ENCODE assay signal across 18 cellular contexts in the genomic region with DNA sequence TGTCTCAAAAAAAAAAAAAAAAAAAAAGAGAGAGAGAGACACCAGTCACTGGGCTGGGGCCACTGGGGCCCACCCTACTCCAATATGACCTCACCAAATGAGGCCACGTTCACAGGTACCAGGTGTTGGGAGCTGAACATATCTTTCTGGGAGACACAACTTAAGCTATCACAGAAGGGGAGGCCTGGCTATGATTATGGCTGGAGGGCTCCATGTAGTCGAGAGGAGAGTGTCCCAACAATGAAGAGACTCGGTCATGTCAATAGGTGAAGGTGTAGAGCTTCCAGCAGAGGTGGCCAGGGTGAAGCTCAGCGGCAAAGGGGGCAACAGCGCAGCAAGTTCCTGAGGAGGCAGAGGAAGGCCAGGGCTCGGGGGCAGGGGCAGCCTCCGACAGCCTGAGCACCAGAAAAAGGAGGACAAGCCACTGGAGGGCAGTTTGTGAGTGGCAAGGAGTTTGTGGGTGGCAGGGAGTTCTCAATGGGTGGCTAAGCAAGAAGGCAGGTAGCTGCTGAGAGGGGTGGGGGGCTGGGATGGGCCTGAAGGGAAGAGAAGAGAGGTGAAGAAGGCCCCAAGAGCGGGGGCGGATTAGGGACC. TPM values are rescaled to one million over a fixed set of nuclear protein-coding genes. Genes with fewer than 3 reads are reported as not detected.
A peak's percentile ranks its signal among the peaks of the same experiment; 100 is the strongest.
DNase-seq lines count a peak whose midpoint lies in the region; ATAC-seq, FAIRE-seq and TF ChIP-seq lines count a peak whose summit lies in the region.
"Had no signal": no experiment of that assay in that cellular context is flagged by ENCODE, and none has a peak within 500 bp of the region (broad histone marks: within the 10 kb centered on the region; RNA-seq: fewer than 3 reads in every experiment).

No MANE protein-coding gene starts in this region.

- H3K4me2 ChIP-seq in HCT116 (ENCODE audit: low read length) (peak overlapping the region; percentile 79), K562 (ENCODE audit: insufficient read depth, low read length) (no peak overlapping the region), neuronal stem cell (ENCODE audit: insufficient read depth, low read length, poor library complexity, severe bottlenecking) (no peak overlapping the region)

- H2BK120ac ChIP-seq in neuronal stem cell (ENCODE audit: low read depth, low read length) = no peak overlapping the region

- no peak for TF ChIP-seq CTCF in C4-2B (conservative IDR thresholded peaks at IDR 0.05)
- TF ChIP-seq CTCF in HCT116 (IDR thresholded peaks at IDR 0.05 in 2 of 3, conservative IDR thresholded peaks at IDR 0.05 in 1 of 3; ENCODE audit: borderline replicate concordance in 1 of 3, insufficient read depth in 1 of 3, low read depth in 2 of 3, low read length in 2 of 3) = no peak
- TF ChIP-seq CTCF in K562 (IDR thresholded peaks at IDR 0.05 in 2 of 3, conservative IDR thresholded peaks at IDR 0.05 in 1 of 3; ENCODE audit: insufficient read depth in 2 of 3, low read depth in 1 of 3, low read length in 3 of 3) = no peak

- peak overlapping the region; percentile 19 for H3K23ac ChIP-seq in neuronal stem cell (ENCODE audit: low read depth, low read length, poor library complexity)

- DNase-seq in HCT116 (ENCODE audit: low read depth, low spot score) (no peak), K562 (ENCODE audit: extremely low read depth in 1 of 4, low spot score in 3 of 4) (no peak), neuronal stem cell (ENCODE audit: low spot score) (no peak), A172 (ENCODE audit: low spot score) (no peak), NCI-H524 (lab: John Stamatoyannopoulos, UW) (no peak)
- DNase-seq: activated CD4-positive, alpha-beta T cell treated with anti-CD3 and anti-CD28 coated beads, Interleukin-2, amount 50 U/mL, for 48 hours; DMS153; H9; immature natural killer cell; NCI-H526; nephron progenitor cell had no signal

- peaks cover 8% of the 10 kb centered on the region for H3K9me1 ChIP-seq in K562 (ENCODE audit: control insufficient read depth, insufficient read depth, low read length)

- no peak overlapping the region for H3K14ac ChIP-seq in neuronal stem cell (ENCODE audit: low read length)

- no peak for TF ChIP-seq EP300 in K562 (IDR thresholded peaks at IDR 0.05; ENCODE audit: low read length)

- in situ Hi-C loops in K562 (cut with MboI) = no loop called here

- ATAC-seq in HCT116 (no peak), K562 (no peak), GM18520 (IDR thresholded peaks at IDR 0.05; ENCODE audit: unreplicated experiment) (no peak)

- peak overlapping the region; percentile 67 for H2AK5ac ChIP-seq in neuronal stem cell (ENCODE audit: low read depth, low read length)

- no peaks in the 10 kb centered on the region for H3K9me2 ChIP-seq in HCT116 (ENCODE audit: insufficient read depth)

- no peak overlapping the region for H4K8ac ChIP-seq in neuronal stem cell (ENCODE audit: low read depth, low read length)

- no peak overlapping the region for H2BK15ac ChIP-seq in neuronal stem cell (ENCODE audit: low read length)

- H3K4me1 ChIP-seq in HCT116 (ENCODE audit: control insufficient read depth in 1 of 2, insufficient read depth in 2 of 2, low read length in 2 of 2) = peaks cover 59 to 91% of the 10 kb centered on the region in 2 experiments
- H3K4me1 ChIP-seq in K562 (replicated peaks in 1 of 2; ENCODE audit: control insufficient read depth in 2 of 2, insufficient read depth in 2 of 2, low read length in 2 of 2) = peaks cover 59 to 64% of the 10 kb centered on the region in 2 experiments
- peaks cover 3 to 10% of the 10 kb centered on the region in 2 donors for H3K4me1 ChIP-seq in neuronal stem cell (ENCODE audit: control insufficient read depth in 2 of 2, insufficient read depth in 1 of 2, low read depth in 1 of 2, low read length in 2 of 2)

- POLR2A ChIA-PET in HCT116 (lab: Charles Lee) (interaction anchor here (1.0 to 6.0 kb wide), 9 partner anchors 7 to 120 kb away, joined by 3 to 59 read pairs (median 7); no protein-coding TSS in a partner anchor), K562 (lab: Yijun Ruan, JAX) (interaction anchor here (0.6 to 1.8 kb wide), 5 partner anchors 10 to 127 kb away, joined by 3 to 5 read pairs (median 4); no protein-coding TSS in a partner anchor)

- BruUV-seq in HCT116 (replicated peaks; lab: Mats Ljungman, UMichigan) (no TSS peak), K562 (replicated peaks; lab: Mats Ljungman, UMichigan) (no TSS peak)

- TF ChIP-seq POLR2A in HCT116 (IDR thresholded peaks at IDR 0.05; ENCODE audit: borderline replicate concordance, extremely low read depth, insufficient read depth, insufficient read length) (no peak), K562 (conservative IDR thresholded peaks at IDR 0.05) (no peak)

- FAIRE-seq in K562 (lab: Jason Lieb, UNC) = no peak

- H4K91ac ChIP-seq in neuronal stem cell (ENCODE audit: low read depth, low read length, poor library complexity) = no peak overlapping the region

- intact Hi-C loops in HCT116 (cut with micrococcal nuclease) (no loop called here), K562 (cut with micrococcal nuclease) (no loop called here)

- no peaks in the 10 kb centered on the region for H3K36me3 ChIP-seq in HCT116 (ENCODE audit: control insufficient read depth in 1 of 2, insufficient read depth in 2 of 2, low read length in 2 of 2)
- no peaks in the 10 kb centered on the region for H3K36me3 ChIP-seq in K562 (ENCODE audit: control insufficient read depth, insufficient read depth, low read length)
- no peaks in the 10 kb centered on the region for H3K36me3 ChIP-seq in neuronal stem cell (replicated peaks in 1 of 2; ENCODE audit: control insufficient read depth in 2 of 2, insufficient read depth in 2 of 2, low read length in 2 of 2)
- H3K36me3 ChIP-seq: BE2C, right atrium auricular region had no signal

- TF ChIP-seq RAD21 in HCT116 (IDR thresholded peaks at IDR 0.05; ENCODE audit: low read depth) (no peak), K562 (CRISPR knock-in tag; conservative IDR thresholded peaks at IDR 0.05 in 1 of 2, IDR thresholded peaks at IDR 0.05 in 1 of 2) (no peak)

- no peak overlapping the region for H2BK5ac ChIP-seq in neuronal stem cell (ENCODE audit: low read length)

- H4K20me1 ChIP-seq in HCT116 (ENCODE audit: insufficient read depth) = no peaks in the 10 kb centered on the region
- no peaks in the 10 kb centered on the region for H4K20me1 ChIP-seq in K562 (replicated peaks; ENCODE audit: control insufficient read depth, insufficient read depth, low read length)

- 79% methylated on average over 9 of the region's 9 CpGs for WGBS in K562 (ENCODE audit: insufficient coverage, low coverage, missing lambda C conversion rate)
- no CpG with 5 or more reads among the region's 9 CpGs for WGBS in neuronal stem cell (ENCODE audit: extremely low coverage in 2 of 2, insufficient read length in 2 of 2, insufficient replicate concordance in 1 of 2), 2 donors

- H3K79me1 ChIP-seq in neuronal stem cell (ENCODE audit: low read depth, low read length) = no peaks in the 10 kb centered on the region

- peak overlapping the region; percentile 72; the same call in 1 of the 2 replicates for H3K27ac ChIP-seq in C4-2B
- H3K27ac ChIP-seq in HCT116 (ENCODE audit: low read depth, low read length) = peak overlapping the region; percentile 96
- peak overlapping the region; percentile 95; the same call in 2 of the 3 replicates for H3K27ac ChIP-seq in K562 (ENCODE audit: extremely low read depth, low read depth, low read length)
- no peak overlapping the region for H3K27ac ChIP-seq in neuronal stem cell (replicated peaks; ENCODE audit: low read length)

- no peaks in the 10 kb centered on the region for H3K79me2 ChIP-seq in HCT116 (ENCODE audit: insufficient read depth, low read length)
- no peaks in the 10 kb centered on the region for H3K79me2 ChIP-seq in K562 (ENCODE audit: control insufficient read depth, insufficient read depth, low read length)

- RAD21 ChIA-PET in HCT116 (lab: Charles Lee; ENCODE audit: low non-redundant PET in 1 of 2, low total read pairs in 2 of 2, uncharacterized antibody in 2 of 2, unreplicated experiment in 2 of 2) = interaction anchor here (0.5 to 1.7 kb wide), 4 partner anchors 16 to 32 kb away, joined by 3 to 7 read pairs (median 4); no protein-coding TSS in a partner anchor

- H3K18ac ChIP-seq in neuronal stem cell (ENCODE audit: low read length) = peak overlapping the region; percentile 41

- H3K9ac ChIP-seq in HCT116 (ENCODE audit: low read length) = peak overlapping the region; percentile 52
- H3K9ac ChIP-seq in K562 (ENCODE audit: insufficient read depth in 1 of 2, low read depth in 2 of 2, low read length in 2 of 2) = peak overlapping the region; percentile 58 to 75; a peak in 2 of 4 replicates
- H3K9ac ChIP-seq in neuronal stem cell (ENCODE audit: low read depth, low read length, poor library complexity) = no peak overlapping the region

- H3K27me3 ChIP-seq in HCT116 (ENCODE audit: insufficient read depth, low read length) = no peaks in the 10 kb centered on the region
- no peaks in the 10 kb centered on the region; a peak in 1 of 5 replicates for H3K27me3 ChIP-seq in K562 (ENCODE audit: control insufficient read depth in 2 of 2, insufficient read depth in 2 of 2, low read length in 2 of 2)
- H3K27me3 ChIP-seq in neuronal stem cell (ENCODE audit: control insufficient read depth in 3 of 3, insufficient read depth in 3 of 3, low read depth in 1 of 3, low read length in 3 of 3) = peaks cover 0 to 12% (median 0%) of the 10 kb centered on the region in 3 experiments
- H3K27me3 ChIP-seq: BE2C, body of pancreas, right atrium auricular region had no signal

- H2AFZ ChIP-seq in HCT116 (ENCODE audit: low read depth, low read length, poor library complexity, severe bottlenecking) (no peak overlapping the region), K562 (ENCODE audit: low read depth, low read length) (peak overlapping the region; percentile 81), neuronal stem cell (ENCODE audit: low read length) (no peak overlapping the region)

- H3K4me3 ChIP-seq in HCT116 (replicated peaks in 1 of 2; ENCODE audit: low read depth in 1 of 2, low read length in 2 of 2) (no peak overlapping the region), K562 (no peak overlapping the region), neuronal stem cell (ENCODE audit: low read length in 2 of 2) (no peak overlapping the region)
- H3K4me3 ChIP-seq: body of pancreas, coronary artery, right atrium auricular region had no signal

- CTCF ChIA-PET in HCT116 (lab: Charles Lee) (interaction anchor here (1.0 to 1.8 kb wide), 3 partner anchors 12 to 32 kb away, joined by 3 to 5 read pairs (median 4); no protein-coding TSS in a partner anchor), K562 (lab: Yijun Ruan, JAX; ENCODE audit: low intra/inter-chr PET ratio) (no interaction called here)

- no peak overlapping the region for H3K4ac ChIP-seq in neuronal stem cell (ENCODE audit: low read length)

- H2BK12ac ChIP-seq in neuronal stem cell (ENCODE audit: low read length) = peak overlapping the region; percentile 52

- H3K9me3 ChIP-seq in HCT116 (ENCODE audit: control insufficient read depth in 1 of 2, insufficient read depth in 1 of 2, low read depth in 1 of 2, low read length in 2 of 2) (no peaks in the 10 kb centered on the region), K562 (replicated peaks; ENCODE audit: control insufficient read depth, insufficient read depth, low read depth, low read length) (no peaks in the 10 kb centered on the region), neuronal stem cell (replicated peaks in 1 of 2; ENCODE audit: control insufficient read depth in 2 of 2, insufficient read depth in 1 of 2, low read depth in 1 of 2, low read length in 2 of 2) (no peaks in the 10 kb centered on the region)
- H3K9me3 ChIP-seq: BE2C, body of pancreas, right atrium auricular region had no signal

RNA-seq across cellular contexts. Expression of gene ABCC3, which starts 28.0 kb away (rescaled TPM):
- total RNA-seq in HCT116 (2021; ENCODE audit: unreplicated experiment) (66.2 TPM), K562 (2014; rRNA removed) (not detected in 2 replicates), K562 (2014; rRNA removed; fragmentation: Illumina TruSeq; extraction: Trizol) (not detected in 2 replicates), K562 (2015; rRNA removed; fragmentation: Illumina TruSeq; extraction: Trizol) (not detected in 2 replicates), K562 (2021) (0.34 and 1.6 TPM in 2 replicates)
- 40.1 and 55.8 TPM in 2 replicates for polyA plus RNA-seq in HCT116 (2012)
- total RNA-seq in K562 (2011; cell fraction: chromatin; rRNA removed; ENCODE audit: low replicate concordance) = 2.3 and 7.3 TPM in 2 replicates
- 3.3 and 3.7 TPM in 2 replicates for total RNA-seq in K562 (2011; cell fraction: nucleolus; rRNA removed)
- 2.0 and 2.1 TPM in 2 replicates for total RNA-seq in K562 (2011; cell fraction: nucleoplasm; rRNA removed)
- polyA plus RNA-seq in K562 (2011; rRNA removed) (0.78 and 0.93 TPM in 2 replicates), K562 (2014; fragmentation: Illumina TruSeq; extraction: Trizol) (not detected in 2 replicates), K562 (2014; fragmentation: Nextera tagmentation; extraction: Ambion mirVana) (under 1 TPM in 1 of 2 experiments, not detected in 1; 0.03 TPM), K562 (2014; rRNA removed) (0.07 TPM in 1 of 2 replicates, not detected in the other)
- polyA plus RNA-seq in K562 (2011; cell fraction: cytosol; rRNA removed) = 0.27 and 0.51 TPM in 2 replicates
- polyA plus RNA-seq in K562 (2011; cell fraction: nucleus; rRNA removed) = 2.6 and 6.0 TPM in 2 replicates
- 0.31 and 0.44 TPM in 2 replicates for polyA plus RNA-seq in K562 (2012)
- 0.35 and 0.45 TPM in 2 replicates for polyA minus RNA-seq in K562 (2011; rRNA and poly(A)+ RNA removed)
- polyA minus RNA-seq in K562 (2011; cell fraction: cytosol; rRNA and poly(A)+ RNA removed) = 1.4 and 2.1 TPM in 2 replicates
- 1.4 and 2.3 TPM in 2 replicates for polyA minus RNA-seq in K562 (2011; cell fraction: nucleus; rRNA and poly(A)+ RNA removed)
- polyA plus RNA-seq in neuronal stem cell (2013, experiment 1 of 2) = 0.26 TPM
- polyA plus RNA-seq in neuronal stem cell (2013, experiment 2 of 2) = 0.22 TPM
- total RNA-seq in A172 (2014; rRNA removed; shearing (Covaris generic)) = 28.1 and 35.0 TPM in 2 replicates
- total RNA-seq: OCI-LY7 had no signal

RNA-seq across cellular contexts. Expression of gene ANKRD40, which starts 45.0 kb away (rescaled TPM):
- total RNA-seq in HCT116 (2021; ENCODE audit: unreplicated experiment) = 72.0 TPM
- 20.0 and 26.1 TPM in 2 replicates for polyA plus RNA-seq in HCT116 (2012)
- 24.0 and 50.0 TPM in 2 replicates for total RNA-seq in K562 (2011; cell fraction: chromatin; rRNA removed; ENCODE audit: low replicate concordance)
- total RNA-seq in K562 (2011; cell fraction: nucleolus; rRNA removed) = 13.9 and 14.3 TPM in 2 replicates
- total RNA-seq in K562 (2011; cell fraction: nucleoplasm; rRNA removed) = 27.6 and 36.9 TPM in 2 replicates
- 16.6 and 17.8 TPM in 2 replicates for total RNA-seq in K562 (2014; rRNA removed)
- 28.1 and 30.5 TPM in 2 replicates for total RNA-seq in K562 (2014; rRNA removed; fragmentation: Illumina TruSeq; extraction: Trizol)
- 26.8 and 27.7 TPM in 2 replicates for total RNA-seq in K562 (2015; rRNA removed; fragmentation: Illumina TruSeq; extraction: Trizol)
- total RNA-seq in K562 (2021) = 26.1 and 28.3 TPM in 2 replicates
- 23.6 and 28.4 TPM in 2 replicates for polyA plus RNA-seq in K562 (2011; rRNA removed)
- polyA plus RNA-seq in K562 (2011; cell fraction: cytosol; rRNA removed) = 13.4 and 17.8 TPM in 2 replicates
- 10.6 and 11.2 TPM in 2 replicates for polyA plus RNA-seq in K562 (2011; cell fraction: nucleus; rRNA removed)
- 12.6 and 15.6 TPM in 2 replicates for polyA plus RNA-seq in K562 (2012)
- polyA plus RNA-seq in K562 (2014; fragmentation: Illumina TruSeq; extraction: Trizol) = 26.1 and 28.9 TPM in 2 replicates
- 1 to 10 TPM; 9.0 to 9.9 TPM for polyA plus RNA-seq in K562 (2014; fragmentation: Nextera tagmentation; extraction: Ambion mirVana)
- 17.5 and 19.4 TPM in 2 replicates for polyA plus RNA-seq in K562 (2014; rRNA removed)
- polyA minus RNA-seq in K562 (2011; rRNA and poly(A)+ RNA removed) = 32.0 and 35.6 TPM in 2 replicates
- 15.3 and 15.5 TPM in 2 replicates for polyA minus RNA-seq in K562 (2011; cell fraction: cytosol; rRNA and poly(A)+ RNA removed)
- 8.6 and 9.3 TPM in 2 replicates for polyA minus RNA-seq in K562 (2011; cell fraction: nucleus; rRNA and poly(A)+ RNA removed)
- 45.4 TPM for polyA plus RNA-seq in neuronal stem cell (2013, experiment 1 of 2)
- 45.9 TPM for polyA plus RNA-seq in neuronal stem cell (2013, experiment 2 of 2)
- 43.4 and 54.6 TPM in 2 replicates for total RNA-seq in A172 (2014; rRNA removed; shearing (Covaris generic))

RNA-seq across cellular contexts. Expression of gene LUC7L3, which starts 56.7 kb away (rescaled TPM):
- total RNA-seq in HCT116 (2021; ENCODE audit: unreplicated experiment) = 184 TPM
- polyA plus RNA-seq in HCT116 (2012) = 65.6 and 97.0 TPM in 2 replicates
- total RNA-seq in K562 (2011; cell fraction: chromatin; rRNA removed; ENCODE audit: low replicate concordance) = 92.6 and 423 TPM in 2 replicates
- 72.9 and 85.9 TPM in 2 replicates for total RNA-seq in K562 (2011; cell fraction: nucleolus; rRNA removed)
- total RNA-seq in K562 (2011; cell fraction: nucleoplasm; rRNA removed) = 129 and 178 TPM in 2 replicates
- 86.0 and 109 TPM in 2 replicates for total RNA-seq in K562 (2014; rRNA removed)
- 108 and 126 TPM in 2 replicates for total RNA-seq in K562 (2014; rRNA removed; fragmentation: Illumina TruSeq; extraction: Trizol)
- 116 and 127 TPM in 2 replicates for total RNA-seq in K562 (2015; rRNA removed; fragmentation: Illumina TruSeq; extraction: Trizol)
- total RNA-seq in K562 (2021) = 120 and 134 TPM in 2 replicates
- 171 and 189 TPM in 2 replicates for polyA plus RNA-seq in K562 (2011; rRNA removed)
- polyA plus RNA-seq in K562 (2011; cell fraction: cytosol; rRNA removed) = 61.7 and 71.2 TPM in 2 replicates
- 529 and 662 TPM in 2 replicates for polyA plus RNA-seq in K562 (2011; cell fraction: nucleus; rRNA removed)
- polyA plus RNA-seq in K562 (2012) = 127 TPM in 2 replicates
- 176 and 206 TPM in 2 replicates for polyA plus RNA-seq in K562 (2014; fragmentation: Illumina TruSeq; extraction: Trizol)
- 10 to 100 TPM; 80.8 to 97.7 TPM for polyA plus RNA-seq in K562 (2014; fragmentation: Nextera tagmentation; extraction: Ambion mirVana)
- 207 and 284 TPM in 2 replicates for polyA plus RNA-seq in K562 (2014; rRNA removed)
- polyA minus RNA-seq in K562 (2011; rRNA and poly(A)+ RNA removed) = 41.1 and 55.4 TPM in 2 replicates
- polyA minus RNA-seq in K562 (2011; cell fraction: cytosol; rRNA and poly(A)+ RNA removed) = 18.6 and 19.8 TPM in 2 replicates
- 160 and 256 TPM in 2 replicates for polyA minus RNA-seq in K562 (2011; cell fraction: nucleus; rRNA and poly(A)+ RNA removed)
- 430 TPM for polyA plus RNA-seq in neuronal stem cell (2013, experiment 1 of 2)
- polyA plus RNA-seq in neuronal stem cell (2013, experiment 2 of 2) = 437 TPM
- total RNA-seq in A172 (2014; rRNA removed; shearing (Covaris generic)) = 58.6 and 63.2 TPM in 2 replicates
